Comparison of ENCODE assay signal across 1 cellular context in genomic region chr5:173872887-173873286, GRCh38.
TF ChIP-seq lines count a peak whose summit lies in the region.

No MANE protein-coding gene starts in this region.

TF ChIP-seq in endothelial cell of umbilical vein, 7 proteins besides CTCF, POLR2A, EP300 and RAD21:
- TF ChIP-seq FOS (IDR thresholded peaks at IDR 0.05; ENCODE audit: borderline replicate concordance, insufficient read depth, low read length), result no peak
- TF ChIP-seq GATA2 (IDR thresholded peaks at IDR 0.05; ENCODE audit: insufficient read depth, insufficient read length, low read depth, low read length), result no peak
- no peak for TF ChIP-seq JUN (IDR thresholded peaks at IDR 0.05; ENCODE audit: borderline replicate concordance, insufficient read depth, insufficient read length, low read depth)
- no peak for TF ChIP-seq MAX (IDR thresholded peaks at IDR 0.05; ENCODE audit: insufficient read depth, insufficient read length)
- TF ChIP-seq POLR2AphosphoS5 (IDR thresholded peaks at IDR 0.05; ENCODE audit: insufficient read depth, low read depth, low read length), result no peak
- TF ChIP-seq EZH2 (IDR thresholded peaks at IDR 0.05; ENCODE audit: borderline replicate concordance, low read depth, low read length, severe bottlenecking), result no peak
- TF ChIP-seq MYC (IDR thresholded peaks at IDR 0.05; ENCODE audit: low read depth, low read length), result no peak
